Comparison of ENCODE assay signal across 18 cellular contexts in genomic region chr19:22532388-22533310, GRCh38.
DNase-seq lines count a peak whose midpoint lies in the region; ATAC-seq, FAIRE-seq and TF ChIP-seq lines count a peak whose summit lies in the region.
"Had no signal": no experiment of that assay in that cellular context is flagged by ENCODE, and none has a peak within 500 bp of the region (broad histone marks: within the 10 kb centered on the region; RNA-seq: fewer than 3 reads in every experiment).

No MANE protein-coding gene starts in this region.

- H3K4me3 ChIP-seq in right cardiac atrium (ENCODE audit: low read length) = peak overlapping the region; percentile 64
- peak overlapping the region; percentile 28 to 62 (median 46) for H3K4me3 ChIP-seq in pancreas
- H3K4me3 ChIP-seq: A549 had no signal

- H3K36me3 ChIP-seq in pancreas = no peaks in the 10 kb centered on the region
- H3K36me3 ChIP-seq: brain microvascular endothelial cell had no signal

- DNase-seq in NCI-H2227 (lab: John Stamatoyannopoulos, UW; ENCODE audit: unreplicated experiment) = peak; percentile 13
- DNase-seq in NCI-H2227 treated with DMSO at 0.1 percent for 48 hours (lab: John Stamatoyannopoulos, UW) = no peak
- DNase-seq in right cardiac atrium = peak; percentile 91 to 96 (median 93)
- DNase-seq in pancreas = peak; percentile 94 to 99 (median 98)
- DNase-seq in ureter (ENCODE audit: low spot score) = peak; percentile 73
- DNase-seq in immature natural killer cell = no peak
- DNase-seq: activated CD4-positive, CD25-positive, alpha-beta regulatory T cell treated with anti-CD3 and anti-CD28 coated beads, Interleukin-2, amount 50 U/mL, for 72 hours; activated T-cell treated with anti-CD3 and anti-CD28 coated beads, Interleukin-2, amount 50 U/mL, for 24 hours; brain microvascular endothelial cell; DMS53; HCEC 1CT; NCI-H1436; stimulated activated CD4-positive, alpha-beta T cell treated with anti-CD3 and anti-CD28 coated beads, Interleukin-2, amount 100 ng/mL, for 48 hours; stimulated activated naive CD4-positive, alpha-beta T cell; SW 1271 had no signal

- no peak overlapping the region for H3K27ac Mint-ChIP-seq in immature natural killer cell
- H3K27ac Mint-ChIP-seq: activated T-cell treated with anti-CD3 and anti-CD28 coated beads, Interleukin-2, amount 50 U/mL, for 24 hours had no signal

- no peak overlapping the region for H3K4me3 Mint-ChIP-seq in immature natural killer cell
- H3K4me3 Mint-ChIP-seq: activated T-cell treated with anti-CD3 and anti-CD28 coated beads, Interleukin-2, amount 50 U/mL, for 24 hours had no signal

- peak in 2 of 4 donors; percentile 9 to 19 for TF ChIP-seq CTCF in pancreas (IDR thresholded peaks at IDR 0.05)

- no peaks in the 10 kb centered on the region for H3K27me3 ChIP-seq in right cardiac atrium (ENCODE audit: control insufficient read depth, insufficient read depth)
- H3K27me3 ChIP-seq in pancreas = no peaks in the 10 kb centered on the region
- H3K27me3 ChIP-seq: brain microvascular endothelial cell had no signal

- H3K4me1 Mint-ChIP-seq in immature natural killer cell = no peaks in the 10 kb centered on the region

- H3K27ac ChIP-seq in right cardiac atrium (ENCODE audit: low read length) (peak overlapping the region; percentile 59), pancreas (peak overlapping the region; percentile 76 to 90 (median 85))
- H3K27ac ChIP-seq: A549, brain microvascular endothelial cell had no signal

- H3K9me3 Mint-ChIP-seq in immature natural killer cell = peaks cover 17 to 63% (median 21%) of the 10 kb centered on the region in 6 donors

- FAIRE-seq in pancreas (lab: Jason Lieb, UNC) = no peak
- FAIRE-seq: A549 had no signal

- peaks cover 0 to 7% (median 4%) of the 10 kb centered on the region in 3 donors for H3K36me3 Mint-ChIP-seq in immature natural killer cell

- no peaks in the 10 kb centered on the region for H3K4me1 ChIP-seq in right cardiac atrium (ENCODE audit: control insufficient read depth, insufficient read depth, low read length)
- no peaks in the 10 kb centered on the region for H3K4me1 ChIP-seq in pancreas
- H3K4me1 ChIP-seq: A549 had no signal

- no peaks in the 10 kb centered on the region for H3K27me3 Mint-ChIP-seq in immature natural killer cell (ENCODE audit: low read depth in 3 of 3)

- peak; percentile 99 for ATAC-seq in right cardiac atrium
- ATAC-seq in pancreas = peak; percentile 89 to 95 (median 94)
- ATAC-seq in HG02642 (IDR thresholded peaks at IDR 0.05; ENCODE audit: poor library complexity, unreplicated experiment) = no peak
- ATAC-seq in GM18861 (IDR thresholded peaks at IDR 0.05; ENCODE audit: unreplicated experiment) = no peak
- ATAC-seq: A549 had no signal

- 2% methylated on average over 43 of the region's 43 CpGs for WGBS in right cardiac atrium
- WGBS in pancreas, 2 donors = 1 to 2% methylated on average over 36 to 43 of the region's 43 CpGs

- intact Hi-C loops in right cardiac atrium (cut with DNase I) = no loop called here
- intact Hi-C loops in pancreas (cut with DNase I) = no loop called here

- H3K9me3 ChIP-seq in right cardiac atrium (ENCODE audit: control insufficient read depth, low read length) = no peaks in the 10 kb centered on the region
- no peaks in the 10 kb centered on the region for H3K9me3 ChIP-seq in pancreas

Comparison
In these comparisons a context has a peak if more than half of its experiments do, and no peak if none do; other contexts are left out.
1. DNase-seq: peak in NCI-H2227 (single experiment), right cardiac atrium (3 of 3), pancreas (6 of 6) and ureter (single experiment); none in NCI-H2227 treated with DMSO at 0.1 percent for 48 hours (single experiment) and immature natural killer cell (0 of 3).
2. ATAC-seq: peak in right cardiac atrium (2 of 2) and pancreas (4 of 4); none in HG02642 (single experiment) and GM18861 (single experiment).